ENCODE assay signal across 9 cellular contexts in genomic region chr7:49773082-49773938, GRCh38. TPM values are rescaled to one million over a fixed set of nuclear protein-coding genes. Genes with fewer than 3 reads are reported as not detected.
DNase-seq lines count a peak whose midpoint lies in the region; ATAC-seq and TF ChIP-seq lines count a peak whose summit lies in the region.
"Had no signal": no experiment of that assay in that cellular context is flagged by ENCODE, and none has a peak within 500 bp of the region (broad histone marks: within the 10 kb centered on the region; RNA-seq: fewer than 3 reads in every experiment).

Gene VWC2, plus strand, starts transcription at chr7:49773638. Its CDS starts 1,798 bp downstream, at chr7:49775436.

- no peaks in the 10 kb centered on the region for H3K79me1 ChIP-seq in trophoblast cell (ENCODE audit: low read length)

- peak within 1 kb of the TSS; percentile 85 for H3K4me2 ChIP-seq in trophoblast cell (ENCODE audit: low read length)

- H4K91ac ChIP-seq in trophoblast cell (ENCODE audit: low read depth, low read length) = no peak within 1 kb of the TSS

- H3K36me3 ChIP-seq in ES-I3 (ENCODE audit: insufficient read depth, low read length) (no peaks in the 10 kb centered on the region), NT2/D1 (ENCODE audit: insufficient read depth, insufficient read length, low read length) (no peaks in the 10 kb centered on the region), heart left ventricle (no peaks in the 10 kb centered on the region), trophoblast cell (ENCODE audit: control insufficient read depth in 1 of 2, insufficient read depth in 2 of 2, low read length in 2 of 2) (no peaks in the 10 kb centered on the region), brain microvascular endothelial cell (replicated peaks) (no peaks in the 10 kb centered on the region)

- in situ Hi-C loops in brain microvascular endothelial cell (cut with HindIII; ENCODE audit: low pct_ligation_motif_present, low sequenced_read_pairs) = no loop called here

- H3K4me3 ChIP-seq in NT2/D1 (ENCODE audit: insufficient read length, low read depth) (peak within 1 kb of the TSS; percentile 64), heart left ventricle (peak within 1 kb of the TSS; percentile 52 to 83 (median 60)), trophoblast cell (ENCODE audit: low read depth, low read length) (peak within 1 kb of the TSS; percentile 65), brain microvascular endothelial cell (ENCODE audit: low read depth, low read length) (no peak within 1 kb of the TSS)
- H3K4me3 ChIP-seq: SK-N-MC had no signal

- intact Hi-C loops in heart left ventricle (cut with DNase I) = loop anchor here in 6 of 10 donors (1.0 to 10.0 kb wide), 8 partner anchors 56 to 286 kb away; no protein-coding TSS in a partner anchor

- H2BK12ac ChIP-seq in trophoblast cell (ENCODE audit: low read length) = no peak within 1 kb of the TSS

- H3K18ac ChIP-seq in trophoblast cell (ENCODE audit: low read length) = no peak within 1 kb of the TSS

- no peak within 1 kb of the TSS for H2AK5ac ChIP-seq in trophoblast cell (ENCODE audit: low read length)

- DNase-seq in NT2/D1 (ENCODE audit: low read depth, low spot score) (no peak), heart left ventricle (peak; percentile 57 to 81 (median 65)), trophoblast cell (no peak), brain microvascular endothelial cell (no peak), NCI-H2227 (lab: John Stamatoyannopoulos, UW; ENCODE audit: unreplicated experiment) (no peak), OCI-M2 (lab: John Stamatoyannopoulos, UW; ENCODE audit: unreplicated experiment) (no peak), left lobe of liver (ENCODE audit: low spot score) (no peak)

- no peak within 1 kb of the TSS for H3K23ac ChIP-seq in trophoblast cell (ENCODE audit: low read length)

- H3K14ac ChIP-seq in trophoblast cell (ENCODE audit: low read length) = no peak within 1 kb of the TSS

- H2BK5ac ChIP-seq in trophoblast cell (ENCODE audit: low read depth, low read length, poor library complexity) = no peak within 1 kb of the TSS

- H3K4me1 ChIP-seq in ES-I3 (ENCODE audit: insufficient read depth, low read length) (no peaks in the 10 kb centered on the region), NT2/D1 (ENCODE audit: insufficient read depth, insufficient read length) (no peaks in the 10 kb centered on the region), heart left ventricle (peaks cover 0 to 52% (median 3%) of the 10 kb centered on the region in 12 donors), trophoblast cell (ENCODE audit: control insufficient read depth in 1 of 2, insufficient read depth in 2 of 2, low read length in 2 of 2) (peaks cover 14 to 21% of the 10 kb centered on the region in 2 experiments)

- TF ChIP-seq CTCF in heart left ventricle (IDR thresholded peaks at IDR 0.05) = no peak
- TF ChIP-seq CTCF in brain microvascular endothelial cell (IDR thresholded peaks at IDR 0.05; ENCODE audit: low read depth, low read length, missing control alignments) = no peak

- peak within 1 kb of the TSS; percentile 72 to 96 (median 86) for H3K27ac ChIP-seq in heart left ventricle
- H3K27ac ChIP-seq in trophoblast cell (ENCODE audit: low read depth, low read length) = no peak within 1 kb of the TSS
- H3K27ac ChIP-seq in brain microvascular endothelial cell = no peak within 1 kb of the TSS
- H3K27ac ChIP-seq: SK-N-MC had no signal

- no peak within 1 kb of the TSS for H4K8ac ChIP-seq in trophoblast cell (ENCODE audit: low read depth, low read length)

- 1 to 2% (median 1%) methylated on average over 42 to 83 of the region's 83 CpGs for WGBS in heart left ventricle, 4 donors
- WGBS in trophoblast cell (ENCODE audit: extremely low coverage, insufficient coverage, insufficient read length) = no CpG with 5 or more reads among the region's 83 CpGs

- no peaks in the 10 kb centered on the region; the same call in 1 of the 2 replicates for H3K9me3 ChIP-seq in ES-I3 (ENCODE audit: control insufficient read depth, insufficient read depth, low read length)
- no peaks in the 10 kb centered on the region for H3K9me3 ChIP-seq in NT2/D1 (ENCODE audit: insufficient read depth, low read length)
- H3K9me3 ChIP-seq in heart left ventricle = no peaks in the 10 kb centered on the region
- peaks cover 4% of the 10 kb centered on the region for H3K9me3 ChIP-seq in trophoblast cell (ENCODE audit: insufficient read depth, low read depth, low read length)

- H3K4ac ChIP-seq in trophoblast cell (ENCODE audit: low read depth, low read length) = no peak within 1 kb of the TSS

- peak within 1 kb of the TSS; percentile 71 for H3K9ac ChIP-seq in ES-I3 (ENCODE audit: low read depth, low read length)
- H3K9ac ChIP-seq in NT2/D1 (ENCODE audit: insufficient read length, low read depth) = peak within 1 kb of the TSS; percentile 72
- no peak within 1 kb of the TSS for H3K9ac ChIP-seq in trophoblast cell (ENCODE audit: low read length)

- TF ChIP-seq POLR2A in heart left ventricle (IDR thresholded peaks at IDR 0.05) = no peak

- H3K27me3 ChIP-seq in NT2/D1 (ENCODE audit: insufficient read depth, insufficient read length) (peaks cover 72% of the 10 kb centered on the region), heart left ventricle (peaks cover 0 to 51% (median 4%) of the 10 kb centered on the region in 9 donors), trophoblast cell (ENCODE audit: insufficient read depth, low read length) (peaks cover 31% of the 10 kb centered on the region), brain microvascular endothelial cell (replicated peaks) (peaks cover 42% of the 10 kb centered on the region)

- peak; percentile 62 to 81 (median 80) for ATAC-seq in heart left ventricle
- ATAC-seq in left lobe of liver = no peak

- H2AFZ ChIP-seq in trophoblast cell (ENCODE audit: insufficient read depth, low read length, poor library complexity) = peak within 1 kb of the TSS; percentile 35

- H3K79me2 ChIP-seq in trophoblast cell (ENCODE audit: control insufficient read depth, insufficient read depth, low read length, poor library complexity) = no peaks in the 10 kb centered on the region

- no peak within 1 kb of the TSS for H4K12ac ChIP-seq in trophoblast cell (ENCODE audit: low read depth, low read length)

- H2BK120ac ChIP-seq in trophoblast cell (ENCODE audit: insufficient read depth, low read length, poor library complexity) = no peak within 1 kb of the TSS

RNA-seq across cellular contexts. Expression of gene VWC2, which starts in this region (rescaled TPM):
- 10 to 100 TPM in 2 of 9 donors, 1 to 10 TPM in 7; 3.6 to 10.1 (median 6.8) TPM for total RNA-seq in heart left ventricle
- polyA plus RNA-seq in heart left ventricle = 1 to 10 TPM; 2.3 to 4.2 TPM
- under 0.01 TPM in 1 of 2 replicates, not detected in the other for polyA plus RNA-seq in trophoblast cell (2013)
- total RNA-seq in left lobe of liver = not detected

Comparison
In these comparisons a context has a peak if more than half of its experiments do, and no peak if none do; other contexts are left out.
1. DNase-seq: peak in heart left ventricle (5 of 5); none in NT2/D1 (single experiment), trophoblast cell (0 of 2), brain microvascular endothelial cell (single experiment), NCI-H2227 (single experiment), OCI-M2 (single experiment) and left lobe of liver (single experiment).
2. H3K27ac ChIP-seq: peak in heart left ventricle (12 of 12); none in trophoblast cell (single experiment) and brain microvascular endothelial cell (single experiment).